15 cellular contexts compared by ENCODE assay signal in genomic region chr5:139149477-139150199, GRCh38. TPM values are rescaled to one million over a fixed set of nuclear protein-coding genes. Genes with fewer than 3 reads are reported as not detected.
DNase-seq lines count a peak whose midpoint lies in the region; ATAC-seq, FAIRE-seq and TF ChIP-seq lines count a peak whose summit lies in the region.
"Had no signal": no experiment of that assay in that cellular context is flagged by ENCODE, and none has a peak within 500 bp of the region (broad histone marks: within the 10 kb centered on the region; RNA-seq: fewer than 3 reads in every experiment).

No MANE protein-coding gene starts in this region.

- no peaks in the 10 kb centered on the region for H3K27me3 Mint-ChIP-seq in T-helper 17 cell
- H3K27me3 Mint-ChIP-seq: activated CD8-positive, alpha-beta memory T cell treated with anti-CD3 and anti-CD28 coated beads, Interleukin-2, amount 10 ng/mL, durations not matched to agents 7 days and 5 days; CD4-positive, CD25-positive, alpha-beta regulatory T cell had no signal

- no peak for TF ChIP-seq POLR2A in GM12891 (IDR thresholded peaks at IDR 0.05; ENCODE audit: low read depth, low read length)

- no peak overlapping the region for H3K4me3 Mint-ChIP-seq in T-helper 17 cell
- H3K4me3 Mint-ChIP-seq: activated CD8-positive, alpha-beta memory T cell treated with anti-CD3 and anti-CD28 coated beads, Interleukin-2, amount 10 ng/mL, durations not matched to agents 7 days and 5 days; CD4-positive, CD25-positive, alpha-beta regulatory T cell had no signal

- peaks cover 3% of the 10 kb centered on the region for H3K36me3 Mint-ChIP-seq in T-helper 17 cell (ENCODE audit: low read depth)
- H3K36me3 Mint-ChIP-seq: activated CD8-positive, alpha-beta memory T cell treated with anti-CD3 and anti-CD28 coated beads, Interleukin-2, amount 10 ng/mL, durations not matched to agents 7 days and 5 days had no signal

- H3K27ac Mint-ChIP-seq in T-helper 17 cell = peak overlapping the region; percentile 53
- H3K27ac Mint-ChIP-seq: activated CD8-positive, alpha-beta memory T cell treated with anti-CD3 and anti-CD28 coated beads, Interleukin-2, amount 10 ng/mL, durations not matched to agents 7 days and 5 days had no signal

- ATAC-seq in T-helper 17 cell (no peak), GM18511 (IDR thresholded peaks at IDR 0.05; ENCODE audit: unreplicated experiment) (no peak)
- ATAC-seq: activated CD8-positive, alpha-beta memory T cell treated with anti-CD3 and anti-CD28 coated beads, Interleukin-2, amount 10 ng/mL, durations not matched to agents 7 days and 5 days had no signal

- FAIRE-seq in GM12891 (lab: Jason Lieb, UNC) = no peak
- FAIRE-seq: endothelial cell of umbilical vein had no signal

- TF ChIP-seq CTCF in fibroblast of mammary gland (conservative IDR thresholded peaks at IDR 0.05; ENCODE audit: control insufficient read depth, insufficient read depth, low read depth, low read length) = no peak

- peak; percentile 44 for DNase-seq in GM03348 (ENCODE audit: low spot score)
- DNase-seq in T-helper 17 cell = no peak
- peak; percentile 30 for DNase-seq in fibroblast of mammary gland (ENCODE audit: low read depth)
- peak; percentile 56 for DNase-seq in non-pigmented ciliary epithelial cell (ENCODE audit: low read depth)
- DNase-seq in NK-92 treated with Interleukin-12 subunit alpha and Interleukin-12 subunit beta, amount 100 ng/mL, for 24 hours (lab: John Stamatoyannopoulos, UW) = no peak
- no peak for DNase-seq in GM12891 (ENCODE audit: insufficient read length, low spot score)
- no peak for DNase-seq in activated effector memory CD4-positive, alpha-beta T cell treated with anti-CD3 and anti-CD28 coated beads, Interleukin-2, amount 50 U/mL, for 16 hours
- DNase-seq: activated CD8-positive, alpha-beta memory T cell treated with anti-CD3 and anti-CD28 coated beads, Interleukin-2, amount 10 ng/mL, durations not matched to agents 7 days and 5 days; amniotic stem cell; CD4-positive, CD25-positive, alpha-beta regulatory T cell; MG63; NCI-H82; testis had no signal

- H3K4me3 ChIP-seq in fibroblast of mammary gland (ENCODE audit: control insufficient read depth, low read depth, low read length) = no peak overlapping the region
- H3K4me3 ChIP-seq: MG63, testis had no signal

- H3K4me1 Mint-ChIP-seq in T-helper 17 cell = peaks cover 24% of the 10 kb centered on the region

- no peaks in the 10 kb centered on the region for H3K9me3 ChIP-seq in T-helper 17 cell (ENCODE audit: control insufficient read depth, low read length, poor library complexity, severe bottlenecking)
- H3K9me3 ChIP-seq: MG63, testis had no signal

TF ChIP-seq in GM12891, 5 proteins besides CTCF, POLR2A, EP300 and RAD21:
- no peak for TF ChIP-seq TAF1 (IDR thresholded peaks at IDR 0.05; ENCODE audit: low read depth, low read length)

RNA-seq across cellular contexts. Expression of gene SIL1, which starts 48.5 kb away (rescaled TPM):
- 10 to 100 TPM; 17.8 to 18.5 TPM for total RNA-seq in T-helper 17 cell
- 30.3 TPM for polyA plus RNA-seq in GM12891 (2012; ENCODE audit: low read depth, missing spikeins)

Comparison
In these comparisons a context has a peak if more than half of its experiments do, and no peak if none do; other contexts are left out.
1. DNase-seq: peak in GM03348 (single experiment), fibroblast of mammary gland (single experiment) and non-pigmented ciliary epithelial cell (single experiment); none in T-helper 17 cell (0 of 3), NK-92 treated with Interleukin-12 subunit alpha and Interleukin-12 subunit beta, amount 100 ng/mL, for 24 hours (single experiment), GM12891 (single experiment) and activated effector memory CD4-positive, alpha-beta T cell treated with anti-CD3 and anti-CD28 coated beads, Interleukin-2, amount 50 U/mL, for 16 hours (single experiment).